8 cellular contexts compared by ENCODE assay signal in the genomic region with DNA sequence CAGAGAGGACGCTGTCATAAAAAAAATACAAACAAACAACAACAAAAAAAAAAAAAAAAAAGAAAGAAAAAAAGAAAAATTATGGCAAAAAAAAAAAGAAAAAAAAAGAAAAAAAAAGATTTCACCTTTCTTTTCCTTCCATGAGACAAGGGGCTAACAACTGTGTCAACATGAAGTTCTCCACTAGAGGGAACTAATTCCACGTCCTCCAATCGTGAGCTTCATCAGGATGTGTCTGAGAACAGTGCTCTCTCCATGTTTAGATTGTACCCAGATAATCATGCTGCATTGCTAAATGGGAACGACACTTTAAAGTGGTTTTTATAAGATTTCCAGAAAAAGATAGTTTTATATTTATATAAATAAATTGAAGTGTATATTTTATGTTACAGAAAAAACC.
A peak's percentile ranks its signal among the peaks of the same experiment; 100 is the strongest.
DNase-seq lines count a peak whose midpoint lies in the region; ATAC-seq, FAIRE-seq and TF ChIP-seq lines count a peak whose summit lies in the region.

No MANE protein-coding gene starts in this region.

- in situ Hi-C loops in astrocyte of the spinal cord (cut with HindIII; ENCODE audit: low sequenced_read_pairs) = no loop called here

- no peaks in the 10 kb centered on the region for H3K27me3 ChIP-seq in iPS DF 6.9 (ENCODE audit: control insufficient read depth, insufficient read depth, low read length)
- H3K27me3 ChIP-seq in suprapubic skin = no peaks in the 10 kb centered on the region

- no peaks in the 10 kb centered on the region for H3K4me1 ChIP-seq in iPS DF 6.9 (ENCODE audit: control insufficient read depth, insufficient read depth, low read length)
- H3K4me1 ChIP-seq in suprapubic skin = no peaks in the 10 kb centered on the region

- no peak for TF ChIP-seq EP300 in suprapubic skin (IDR thresholded peaks at IDR 0.05)

- peak; percentile 28 for TF ChIP-seq CTCF in GM20000 (IDR thresholded peaks at IDR 0.05; ENCODE audit: extremely low read depth, missing control alignments)
- TF ChIP-seq CTCF in astrocyte of the spinal cord (IDR thresholded peaks at IDR 0.05; ENCODE audit: low read depth, low read length) = peak; percentile 76
- peak; percentile 42 to 49 for TF ChIP-seq CTCF in suprapubic skin (IDR thresholded peaks at IDR 0.05)

- H3K36me3 ChIP-seq in iPS DF 6.9 (ENCODE audit: control insufficient read depth, insufficient read depth, low read length) (no peaks in the 10 kb centered on the region), suprapubic skin (no peaks in the 10 kb centered on the region)

- no peak for TF ChIP-seq POLR2A in suprapubic skin (IDR thresholded peaks at IDR 0.05)

- DNase-seq in GM20000 (ENCODE audit: low spot score) (peak; percentile 50), NCI-H446 treated with DMSO at 0.1 percent for 48 hours (lab: John Stamatoyannopoulos, UW) (peak; percentile 27), astrocyte of the spinal cord (ENCODE audit: low read depth, low spot score) (peak; percentile 73), iPS DF 6.9 (ENCODE audit: low read depth, low spot score) (peak; percentile 73), suprapubic skin (ENCODE audit: low spot score in 2 of 2) (no peak)
- no peak for DNase-seq in activated CD8-positive, alpha-beta memory T cell treated with anti-CD3 and anti-CD28 coated beads, Interleukin-2, amount 50 U/mL, for 48 hours

- peak; percentile 91 for ATAC-seq in HG03442 (IDR thresholded peaks at IDR 0.05; ENCODE audit: unreplicated experiment)

- H3K4me3 ChIP-seq in astrocyte of the spinal cord (ENCODE audit: low read depth, low read length) (no peak overlapping the region), iPS DF 6.9 (ENCODE audit: low read length) (no peak overlapping the region), suprapubic skin (no peak overlapping the region)

- no peaks in the 10 kb centered on the region for H3K9me3 ChIP-seq in iPS DF 6.9 (ENCODE audit: control insufficient read depth, insufficient read depth, low read length)
- H3K9me3 ChIP-seq in suprapubic skin = no peaks in the 10 kb centered on the region

- peak; percentile 90 for FAIRE-seq in G401.6 (lab: Jason Lieb, UNC)

- WGBS in iPS DF 6.9 (ENCODE audit: insufficient coverage, insufficient read length) = no CpG with 5 or more reads among the region's 4 CpGs
- 1% methylated on average over 4 of the region's 4 CpGs for WGBS in suprapubic skin

- no peak overlapping the region for H3K27ac ChIP-seq in iPS DF 6.9 (ENCODE audit: low read length)
- no peak overlapping the region for H3K27ac ChIP-seq in suprapubic skin

Comparison
In these comparisons a context has a peak if more than half of its experiments do, and no peak if none do; other contexts are left out.
1. DNase-seq: peak in GM20000 (single experiment), NCI-H446 treated with DMSO at 0.1 percent for 48 hours (single experiment), astrocyte of the spinal cord (single experiment) and iPS DF 6.9 (single experiment); none in suprapubic skin (0 of 2) and activated CD8-positive, alpha-beta memory T cell treated with anti-CD3 and anti-CD28 coated beads, Interleukin-2, amount 50 U/mL, for 48 hours (single experiment).
2. Peak in every context shown above with its lines, with median percentiles within 50 percentile points of each other: CTCF ChIP-seq.